ENCODE assay signal across 27 cellular contexts in the genomic region with DNA sequence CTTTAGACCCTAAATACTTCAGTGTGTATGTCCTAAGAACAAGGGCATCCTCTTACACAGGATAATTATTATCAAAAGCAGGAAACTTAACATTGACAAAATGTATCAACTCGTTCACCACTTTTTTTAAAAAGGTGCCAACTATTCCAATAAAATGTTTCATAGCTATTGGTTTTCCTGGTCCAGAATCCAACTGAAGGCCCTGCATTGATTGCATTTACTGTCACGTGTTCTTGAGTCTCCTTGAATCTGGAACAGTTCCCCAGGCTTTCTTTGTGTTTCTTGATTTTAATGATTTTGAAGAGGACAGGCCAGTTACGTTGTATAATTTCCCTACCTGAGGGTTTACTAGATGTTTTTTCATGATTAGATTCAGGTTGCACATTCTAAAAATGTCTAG.
"Had no signal": no experiment of that assay in that cellular context is flagged by ENCODE, and none has a peak within 500 bp of the region (broad histone marks: within the 10 kb centered on the region; RNA-seq: fewer than 3 reads in every experiment).

No MANE protein-coding gene starts in this region.

- H3K27ac ChIP-seq: neutrophil, pancreas, psoas muscle, right lobe of liver, sigmoid colon, spleen, thoracic aorta, thyroid gland, upper lobe of left lung, vagina had no signal

- H3K27me3 ChIP-seq: neutrophil, pancreas, right lobe of liver, sigmoid colon, spleen, stomach, thyroid gland, tibial nerve, upper lobe of left lung, vagina had no signal

- H3K27ac Mint-ChIP-seq: natural killer cell treated with Interleukin-12 subunit alpha and Interleukin-12 subunit beta and Interleukin-15 and Interleukin-18, amount 100 ng/mL, for 72 hours; stimulated activated naive B cell treated with anti-CD40 and anti-IgM and Interleukin-4, amounts not matched to agents 10 μg/mL and 1 μg/mL and 100 μg/mL, for 72 hours had no signal

- H3K36me3 Mint-ChIP-seq: naive B cell; natural killer cell treated with Interleukin-12 subunit alpha and Interleukin-12 subunit beta and Interleukin-15 and Interleukin-18, amount 100 ng/mL, for 72 hours; stimulated activated naive B cell treated with anti-CD40 and anti-IgM and Interleukin-4, amounts not matched to agents 10 μg/mL and 1 μg/mL and 100 μg/mL, for 72 hours had no signal

- H3K9me3 ChIP-seq: neutrophil, pancreas, psoas muscle, right lobe of liver, sigmoid colon, spleen, stomach, thoracic aorta, thyroid gland, tibial nerve, upper lobe of left lung, vagina had no signal

- H3K36me3 ChIP-seq: neutrophil, pancreas, right lobe of liver, sigmoid colon, spleen, stomach, thoracic aorta, thyroid gland, tibial nerve, upper lobe of left lung, vagina had no signal

- H3K27me3 Mint-ChIP-seq: naive B cell; natural killer cell treated with Interleukin-12 subunit alpha and Interleukin-12 subunit beta and Interleukin-15 and Interleukin-18, amount 100 ng/mL, for 72 hours; stimulated activated naive B cell treated with anti-CD40 and anti-IgM and Interleukin-4, amounts not matched to agents 10 μg/mL and 1 μg/mL and 100 μg/mL, for 72 hours; stimulated activated naive CD8-positive, alpha-beta T cell treated with anti-CD3 and anti-CD28 coated beads, Interleukin-15, Interleukin-2, amounts not matched to agents 100 ng/mL and 50 ng/mL, for 24 hours had no signal

- ATAC-seq: natural killer cell treated with Interleukin-12 subunit alpha and Interleukin-12 subunit beta and Interleukin-15 and Interleukin-18, amount 100 ng/mL, for 72 hours; pancreas; psoas muscle; right cardiac atrium; right lobe of liver; stimulated activated naive B cell treated with anti-CD40 and anti-IgM and Interleukin-4, amounts not matched to agents 10 μg/mL and 1 μg/mL and 100 μg/mL, for 72 hours had no signal

- DNase-seq: naive B cell; nephron progenitor cell; pancreas; psoas muscle; right cardiac atrium; right lobe of liver; sigmoid colon; small intestine; spleen; stimulated activated CD4-positive, alpha-beta T cell treated with anti-CD3 and anti-CD28 coated beads, Interleukin-12 subunit alpha, Interleukin-12 subunit beta, amount 100 ng/mL, for 4 hours; stimulated activated CD4-positive, alpha-beta T cell treated with anti-CD3 and anti-CD28 coated beads, Interleukin-1b, Interleukin-23, amount 100 ng/mL, for 48 hours; stimulated activated CD4-positive, alpha-beta T cell treated with anti-CD3 and anti-CD28 coated beads, Interleukin-4, amount 100 ng/mL, for 1 hour; stimulated activated CD4-positive, alpha-beta T cell treated with anti-CD3 and anti-CD28 coated beads, Interleukin-4, amount 100 ng/mL, for 4 hours; stimulated activated CD8-positive, alpha-beta memory T cell treated with anti-CD3 and anti-CD28 coated beads, Interleukin-4, amount 100 ng/mL, for 48 hours; stimulated activated naive B cell treated with anti-CD40 and anti-IgM and Interleukin-4, amounts not matched to agents 10 μg/mL and 1 μg/mL and 100 μg/mL, for 72 hours; stimulated activated naive CD4-positive, alpha-beta T cell treated with Interleukin-2 at 50 U/mL for 16 hours; stomach; thyroid gland; trophoblast cell; upper lobe of left lung had no signal

- H3K9me3 Mint-ChIP-seq: naive B cell; natural killer cell treated with Interleukin-12 subunit alpha and Interleukin-12 subunit beta and Interleukin-15 and Interleukin-18, amount 100 ng/mL, for 72 hours; nephron progenitor cell; neural crest cell; stimulated activated naive B cell treated with anti-CD40 and anti-IgM and Interleukin-4, amounts not matched to agents 10 μg/mL and 1 μg/mL and 100 μg/mL, for 72 hours; stimulated activated naive CD8-positive, alpha-beta T cell treated with anti-CD3 and anti-CD28 coated beads, Interleukin-15, Interleukin-2, amounts not matched to agents 100 ng/mL and 50 ng/mL, for 24 hours had no signal

- H3K4me3 Mint-ChIP-seq: naive B cell; natural killer cell treated with Interleukin-12 subunit alpha and Interleukin-12 subunit beta and Interleukin-15 and Interleukin-18, amount 100 ng/mL, for 72 hours; nephron progenitor cell; neural crest cell; stimulated activated naive B cell treated with anti-CD40 and anti-IgM and Interleukin-4, amounts not matched to agents 10 μg/mL and 1 μg/mL and 100 μg/mL, for 72 hours; stimulated activated naive CD8-positive, alpha-beta T cell treated with anti-CD3 and anti-CD28 coated beads, Interleukin-15, Interleukin-2, amounts not matched to agents 100 ng/mL and 50 ng/mL, for 24 hours had no signal

- H3K4me1 ChIP-seq: pancreas, psoas muscle, right lobe of liver, thyroid gland had no signal

- H3K4me3 ChIP-seq: pancreas, psoas muscle, right lobe of liver, sigmoid colon, spleen, stomach, thoracic aorta, thyroid gland, tibial nerve, upper lobe of left lung, vagina had no signal
